Comparison of ENCODE assay signal across 1 cellular context in the genomic region with DNA sequence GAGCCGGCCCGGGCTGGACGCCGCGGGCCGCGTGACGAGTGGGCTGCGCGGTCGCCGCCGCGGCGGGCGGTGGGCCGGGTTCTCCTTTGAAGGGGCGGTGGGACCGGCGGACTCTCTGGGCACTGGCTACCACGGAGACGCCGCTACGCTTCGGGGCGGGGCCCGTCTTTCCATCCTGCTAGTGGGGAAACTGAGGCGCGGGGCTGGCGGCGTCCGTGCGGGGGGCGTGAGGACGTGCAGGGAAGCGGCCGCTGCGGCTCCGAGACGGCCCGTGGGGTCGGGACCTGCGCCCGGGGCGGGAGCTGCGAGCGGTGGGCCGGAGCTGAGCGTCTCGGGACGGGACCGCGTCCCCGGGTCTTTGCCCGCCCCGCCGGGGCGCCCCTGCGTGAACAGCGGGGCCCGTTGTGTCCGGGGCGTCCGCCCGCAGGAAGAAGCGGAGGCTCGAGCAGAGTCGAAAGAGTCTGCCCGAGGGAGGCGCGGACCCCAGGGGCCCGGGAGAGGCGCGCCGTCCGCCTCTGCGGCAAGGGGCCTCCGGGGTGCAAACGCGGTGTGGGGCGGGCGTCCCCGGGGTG.
TF ChIP-seq lines count a peak whose summit lies in the region.

No MANE protein-coding gene starts in this region.

TF ChIP-seq in HepG2, 621 proteins besides CTCF, POLR2A, EP300 and RAD21 (continued from another document):
- TF ChIP-seq, protein P1, sequence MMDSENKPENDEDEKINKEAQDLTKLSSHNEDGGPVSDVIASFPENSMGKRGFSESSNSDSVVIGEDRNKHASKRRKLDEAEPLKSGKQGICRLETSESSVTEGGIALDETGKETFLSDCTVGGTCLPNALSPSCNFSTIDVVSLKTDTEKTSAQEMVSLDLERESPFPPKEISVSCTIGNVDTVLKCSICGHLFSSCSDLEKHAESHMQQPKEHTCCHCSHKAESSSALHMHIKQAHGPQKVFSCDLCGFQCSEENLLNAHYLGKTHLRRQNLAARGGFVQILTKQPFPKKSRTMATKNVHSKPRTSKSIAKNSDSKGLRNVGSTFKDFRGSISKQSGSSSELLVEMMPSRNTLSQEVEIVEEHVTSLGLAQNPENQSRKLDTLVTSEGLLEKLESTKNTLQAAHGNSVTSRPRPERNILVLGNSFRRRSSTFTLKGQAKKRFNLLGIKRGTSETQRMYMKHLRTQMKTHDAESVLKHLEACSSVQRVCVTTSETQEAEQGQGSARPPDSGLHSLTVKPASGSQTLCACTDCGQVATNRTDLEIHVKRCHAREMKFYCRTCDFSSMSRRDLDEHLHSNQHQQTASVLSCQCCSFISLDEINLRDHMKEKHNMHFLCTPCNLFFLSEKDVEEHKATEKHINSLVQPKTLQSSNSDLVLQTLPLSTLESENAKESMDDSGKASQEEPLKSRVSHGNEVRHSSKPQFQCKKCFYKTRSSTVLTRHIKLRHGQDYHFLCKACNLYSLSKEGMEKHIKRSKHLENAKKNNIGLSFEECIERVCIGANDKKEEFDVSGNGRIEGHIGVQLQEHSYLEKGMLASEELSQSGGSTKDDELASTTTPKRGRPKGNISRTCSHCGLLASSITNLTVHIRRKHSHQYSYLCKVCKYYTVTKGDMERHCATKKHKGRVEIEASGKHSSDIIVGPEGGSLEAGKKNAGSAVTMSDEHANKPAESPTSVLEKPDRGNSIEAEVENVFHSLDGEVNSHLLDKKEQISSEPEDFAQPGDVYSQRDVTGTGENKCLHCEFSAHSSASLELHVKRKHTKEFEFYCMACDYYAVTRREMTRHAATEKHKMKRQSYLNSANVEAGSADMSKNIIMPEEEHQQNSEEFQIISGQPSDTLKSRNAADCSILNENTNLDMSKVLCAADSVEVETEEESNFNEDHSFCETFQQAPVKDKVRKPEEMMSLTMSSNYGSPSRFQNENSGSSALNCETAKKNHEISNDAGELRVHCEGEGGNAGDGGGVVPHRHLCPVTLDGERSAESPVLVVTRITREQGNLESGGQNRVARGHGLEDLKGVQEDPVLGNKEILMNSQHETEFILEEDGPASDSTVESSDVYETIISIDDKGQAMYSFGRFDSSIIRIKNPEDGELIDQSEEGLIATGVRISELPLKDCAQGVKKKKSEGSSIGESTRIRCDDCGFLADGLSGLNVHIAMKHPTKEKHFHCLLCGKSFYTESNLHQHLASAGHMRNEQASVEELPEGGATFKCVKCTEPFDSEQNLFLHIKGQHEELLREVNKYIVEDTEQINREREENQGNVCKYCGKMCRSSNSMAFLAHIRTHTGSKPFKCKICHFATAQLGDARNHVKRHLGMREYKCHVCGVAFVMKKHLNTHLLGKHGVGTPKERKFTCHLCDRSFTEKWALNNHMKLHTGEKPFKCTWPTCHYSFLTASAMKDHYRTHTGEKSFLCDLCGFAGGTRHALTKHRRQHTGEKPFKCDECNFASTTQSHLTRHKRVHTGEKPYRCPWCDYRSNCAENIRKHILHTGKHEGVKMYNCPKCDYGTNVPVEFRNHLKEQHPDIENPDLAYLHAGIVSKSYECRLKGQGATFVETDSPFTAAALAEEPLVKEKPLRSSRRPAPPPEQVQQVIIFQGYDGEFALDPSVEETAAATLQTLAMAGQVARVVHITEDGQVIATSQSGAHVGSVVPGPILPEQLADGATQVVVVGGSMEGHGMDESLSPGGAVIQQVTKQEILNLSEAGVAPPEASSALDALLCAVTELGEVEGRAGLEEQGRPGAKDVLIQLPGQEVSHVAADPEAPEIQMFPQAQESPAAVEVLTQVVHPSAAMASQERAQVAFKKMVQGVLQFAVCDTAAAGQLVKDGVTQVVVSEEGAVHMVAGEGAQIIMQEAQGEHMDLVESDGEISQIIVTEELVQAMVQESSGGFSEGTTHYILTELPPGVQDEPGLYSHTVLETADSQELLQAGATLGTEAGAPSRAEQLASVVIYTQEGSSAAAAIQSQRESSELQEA (CRISPR knock-in tag; IDR thresholded peaks at IDR 0.05; ENCODE audit: not compliant biosample characterization): peak; percentile 13
- TF ChIP-seq RBFOX2 (IDR thresholded peaks at IDR 0.05; ENCODE audit: low read depth, low read length) (peak; percentile 74), AHR (CRISPR knock-in tag; IDR thresholded peaks at IDR 0.05) (no peak), NKX3-1 (CRISPR knock-in tag; IDR thresholded peaks at IDR 0.05) (no peak)
- TF ChIP-seq, protein P2, sequence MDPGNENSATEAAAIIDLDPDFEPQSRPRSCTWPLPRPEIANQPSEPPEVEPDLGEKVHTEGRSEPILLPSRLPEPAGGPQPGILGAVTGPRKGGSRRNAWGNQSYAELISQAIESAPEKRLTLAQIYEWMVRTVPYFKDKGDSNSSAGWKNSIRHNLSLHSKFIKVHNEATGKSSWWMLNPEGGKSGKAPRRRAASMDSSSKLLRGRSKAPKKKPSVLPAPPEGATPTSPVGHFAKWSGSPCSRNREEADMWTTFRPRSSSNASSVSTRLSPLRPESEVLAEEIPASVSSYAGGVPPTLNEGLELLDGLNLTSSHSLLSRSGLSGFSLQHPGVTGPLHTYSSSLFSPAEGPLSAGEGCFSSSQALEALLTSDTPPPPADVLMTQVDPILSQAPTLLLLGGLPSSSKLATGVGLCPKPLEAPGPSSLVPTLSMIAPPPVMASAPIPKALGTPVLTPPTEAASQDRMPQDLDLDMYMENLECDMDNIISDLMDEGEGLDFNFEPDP (CRISPR knock-in tag; conservative IDR thresholded peaks at IDR 0.05): 0 out of 2 replicates have a peak, but pooled peaks have one; percentile 42
